ENCODE assay signal across 11 cellular contexts in genomic region chr1:2298685-2299673, GRCh38.
DNase-seq lines count a peak whose midpoint lies in the region; ATAC-seq and TF ChIP-seq lines count a peak whose summit lies in the region.
"Had no signal": no experiment of that assay in that cellular context is flagged by ENCODE, and none has a peak within 500 bp of the region (broad histone marks: within the 10 kb centered on the region; RNA-seq: fewer than 3 reads in every experiment).

No MANE protein-coding gene starts in this region.

- no peak overlapping the region for H3K27ac ChIP-seq in Panc1 (ENCODE audit: low read length)
- peak overlapping the region; percentile 43 to 76 for H3K27ac ChIP-seq in esophagus (ENCODE audit: low read depth in 2 of 2, low read length in 1 of 2)
- peak overlapping the region; percentile 65 for H3K27ac ChIP-seq in osteoblast (ENCODE audit: low read depth, low read length)
- H3K27ac ChIP-seq in hepatocyte, result no peak overlapping the region
- H3K27ac ChIP-seq: VCaP had no signal

- no peaks in the 10 kb centered on the region for H3K9me2 ChIP-seq in hepatocyte (replicated peaks; ENCODE audit: insufficient read depth)

- POLR2A ChIA-PET in Panc1 (lab: Charles Lee), result no interaction called here

- TF ChIP-seq CTCF in Panc1 (IDR thresholded peaks at IDR 0.05), result no peak
- TF ChIP-seq CTCF in osteoblast (IDR thresholded peaks at IDR 0.05; ENCODE audit: extremely low read depth, low read depth, low read length), result no peak
- no peak for TF ChIP-seq CTCF in hepatocyte (IDR thresholded peaks at IDR 0.05; ENCODE audit: poor library complexity)

- H2AFZ ChIP-seq in osteoblast (ENCODE audit: low read length), result no peak overlapping the region
- no peak overlapping the region for H2AFZ ChIP-seq in hepatocyte

- H3K4me2 ChIP-seq in osteoblast (ENCODE audit: insufficient read depth, low read length) (no peak overlapping the region), hepatocyte (no peak overlapping the region)

- H3K79me2 ChIP-seq in osteoblast (ENCODE audit: insufficient read depth, low read length) (peaks cover 100% of the 10 kb centered on the region), hepatocyte (peaks cover 94% of the 10 kb centered on the region)

- no peaks in the 10 kb centered on the region for H3K27me3 ChIP-seq in Panc1 (ENCODE audit: control insufficient read depth, insufficient read depth, low read length)
- no peaks in the 10 kb centered on the region for H3K27me3 ChIP-seq in esophagus (ENCODE audit: control insufficient read depth in 1 of 2, insufficient read depth in 2 of 2, low read length in 2 of 2)
- no peaks in the 10 kb centered on the region for H3K27me3 ChIP-seq in osteoblast (ENCODE audit: insufficient read depth, low read length)
- H3K27me3 ChIP-seq in hepatocyte, result no peaks in the 10 kb centered on the region

- WGBS in esophagus, 2 donors, result 36 to 63% methylated on average over 37 to 38 of the region's 38 CpGs
- WGBS in hepatocyte (ENCODE audit: low lambda C conversion rate, missing lambda C conversion rate), result 86% methylated on average over 31 of the region's 38 CpGs

- CTCF ChIA-PET in Panc1 (lab: Charles Lee), result no interaction called here

- intact Hi-C loops in Panc1 (cut with micrococcal nuclease; ENCODE audit: unreplicated experiment), result no loop called here

- H3K4me3 ChIP-seq in Panc1 (ENCODE audit: low read depth in 2 of 2, low read length in 2 of 2), result no peak overlapping the region
- H3K4me3 ChIP-seq in esophagus (ENCODE audit: low read depth in 1 of 2, low read length in 2 of 2), result no peak overlapping the region
- no peak overlapping the region for H3K4me3 ChIP-seq in osteoblast (ENCODE audit: insufficient read depth, low read length)
- H3K4me3 ChIP-seq in hepatocyte, result no peak overlapping the region

- no peaks in the 10 kb centered on the region; the same call in 1 of the 2 replicates for H3K36me3 ChIP-seq in Panc1 (ENCODE audit: control insufficient read depth, insufficient read depth, low read length)
- H3K36me3 ChIP-seq in esophagus (ENCODE audit: control insufficient read depth in 2 of 2, insufficient read depth in 2 of 2, low read length in 1 of 2), result peaks cover 0 to 14% of the 10 kb centered on the region in 2 donors
- peaks cover 31% of the 10 kb centered on the region for H3K36me3 ChIP-seq in osteoblast (ENCODE audit: insufficient read depth, low read length)
- H3K36me3 ChIP-seq in hepatocyte (replicated peaks; ENCODE audit: insufficient read depth, low read depth), result no peaks in the 10 kb centered on the region

- DNase-seq in CD1c-positive myeloid dendritic cell (ENCODE audit: extremely low spot score), result peak; percentile 68
- no peak for DNase-seq in Panc1 (ENCODE audit: low read depth, low spot score)
- DNase-seq in osteoblast (ENCODE audit: insufficient read length, low spot score, missing footprints), result no peak
- DNase-seq in putamen (ENCODE audit: low spot score), result no peak
- no peak for DNase-seq in hepatocyte (ENCODE audit: low spot score)
- DNase-seq in GM19240 (ENCODE audit: insufficient read length, low spot score), result no peak
- no peak for DNase-seq in RKO (ENCODE audit: low spot score)
- DNase-seq: cortex of kidney, DMS 273 treated with DMSO at 0.1 percent for 48 hours had no signal

- in situ Hi-C loops in Panc1 (cut with HindIII; ENCODE audit: low pct_unique_long_range_greater_than_20kb, low sequenced_read_pairs), result no loop called here

- H3K4me1 ChIP-seq in Panc1 (ENCODE audit: control insufficient read depth, insufficient read depth, low read length) (no peaks in the 10 kb centered on the region; the same call in 1 of the 2 replicates), esophagus (ENCODE audit: control insufficient read depth in 2 of 2, insufficient read depth in 2 of 2, low read length in 1 of 2) (peaks cover 11 to 47% of the 10 kb centered on the region in 2 donors), osteoblast (ENCODE audit: insufficient read depth, low read length) (peaks cover 31% of the 10 kb centered on the region), hepatocyte (ENCODE audit: insufficient read depth) (peaks cover 14% of the 10 kb centered on the region)

- BruUV-seq in Panc1 (replicated peaks; lab: Mats Ljungman, UMichigan), result no TSS peak

- H3K9me3 ChIP-seq in Panc1 (ENCODE audit: control insufficient read depth, insufficient read depth, low read depth, low read length) (no peaks in the 10 kb centered on the region), esophagus (ENCODE audit: control insufficient read depth in 2 of 2, insufficient read depth in 1 of 2, low read depth in 1 of 2, low read length in 1 of 2) (no peaks in the 10 kb centered on the region), osteoblast (ENCODE audit: low read depth, low read length) (no peaks in the 10 kb centered on the region), hepatocyte (ENCODE audit: low read depth) (no peaks in the 10 kb centered on the region)

- H4K20me1 ChIP-seq in osteoblast (ENCODE audit: insufficient read depth, low read length), result peaks cover 85% of the 10 kb centered on the region
- peaks cover 85% of the 10 kb centered on the region for H4K20me1 ChIP-seq in hepatocyte (ENCODE audit: insufficient read depth, poor library complexity, severe bottlenecking)

- ATAC-seq in Panc1, result peak; percentile 31; the same call in 1 of the 2 replicates

Comparison
In these comparisons a context has a peak if more than half of its experiments do, and no peak if none do; other contexts are left out.
1. H3K27ac ChIP-seq: peak in esophagus (2 of 2) and osteoblast (single experiment); none in Panc1 (single experiment) and hepatocyte (single experiment).